In genomic region chr12:129934977-129935376, GRCh38 we compare ENCODE assay signal across 9 cellular contexts. TPM values are rescaled to one million over a fixed set of nuclear protein-coding genes. Genes with fewer than 3 reads are reported as not detected.
"Had no signal": no experiment of that assay in that cellular context is flagged by ENCODE, and none has a peak within 500 bp of the region (broad histone marks: within the 10 kb centered on the region; RNA-seq: fewer than 3 reads in every experiment).

No MANE protein-coding gene starts in this region.

- FAIRE-seq: G401.6, GM12878, GM12891, GM12892, GM18507, GM19239 had no signal

- DNase-seq: GDM1, GF-D8 had no signal

- H3K4me3 ChIP-seq: GM12878 had no signal

- ATAC-seq: GM12878 had no signal

RNA-seq across cellular contexts. Expression of gene TMEM132D, which starts 31.2 kb away (rescaled TPM):
- total RNA-seq: G401 had no signal
